ENCODE assay signal across 8 cellular contexts in the genomic region with DNA sequence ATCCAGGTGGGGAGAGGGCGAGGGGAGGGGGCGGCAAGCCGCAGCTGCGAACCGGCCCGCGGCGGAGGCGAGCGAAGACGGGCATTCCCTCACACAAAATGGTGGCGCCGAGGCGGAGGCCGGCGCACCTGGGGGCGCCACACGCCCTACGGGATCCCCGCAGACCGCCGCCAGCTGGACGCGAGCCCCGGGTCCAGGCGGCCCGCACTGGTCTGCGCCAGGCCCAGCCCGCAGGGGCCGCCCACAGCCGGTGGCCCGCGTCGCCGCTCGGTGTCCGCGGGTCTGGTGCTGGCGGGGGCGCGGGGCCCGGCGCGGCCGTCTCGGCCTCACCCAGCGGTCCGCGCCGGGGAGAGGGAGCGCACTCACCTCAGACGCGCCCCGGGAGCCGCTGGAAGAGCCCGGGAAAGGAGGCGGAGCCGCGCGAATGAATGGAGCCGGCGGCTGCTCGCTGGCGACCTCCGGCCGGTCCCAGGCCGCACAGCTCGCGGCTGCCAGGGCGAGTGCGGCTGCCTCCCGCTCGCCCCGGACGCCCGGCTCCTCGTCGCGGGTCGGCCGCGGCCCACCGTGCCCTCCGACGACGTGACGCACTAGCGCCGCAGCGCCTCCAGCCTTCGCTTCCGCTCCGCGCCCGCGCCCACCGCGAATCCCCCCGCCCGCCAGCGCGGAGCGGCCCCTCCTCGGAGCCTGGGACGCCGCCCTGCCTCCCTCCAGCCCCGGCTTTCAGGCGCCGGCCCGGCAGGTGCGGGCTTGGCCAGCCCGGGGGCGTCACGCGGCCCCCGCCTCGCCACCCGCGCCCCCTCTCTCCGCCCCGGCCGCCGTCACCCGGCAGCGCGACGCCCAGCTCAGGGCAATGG. TPM values are rescaled to one million over a fixed set of nuclear protein-coding genes. Genes with fewer than 3 reads are reported as not detected.
DNase-seq lines count a peak whose midpoint lies in the region; FAIRE-seq and TF ChIP-seq lines count a peak whose summit lies in the region.

A gene with protein sequence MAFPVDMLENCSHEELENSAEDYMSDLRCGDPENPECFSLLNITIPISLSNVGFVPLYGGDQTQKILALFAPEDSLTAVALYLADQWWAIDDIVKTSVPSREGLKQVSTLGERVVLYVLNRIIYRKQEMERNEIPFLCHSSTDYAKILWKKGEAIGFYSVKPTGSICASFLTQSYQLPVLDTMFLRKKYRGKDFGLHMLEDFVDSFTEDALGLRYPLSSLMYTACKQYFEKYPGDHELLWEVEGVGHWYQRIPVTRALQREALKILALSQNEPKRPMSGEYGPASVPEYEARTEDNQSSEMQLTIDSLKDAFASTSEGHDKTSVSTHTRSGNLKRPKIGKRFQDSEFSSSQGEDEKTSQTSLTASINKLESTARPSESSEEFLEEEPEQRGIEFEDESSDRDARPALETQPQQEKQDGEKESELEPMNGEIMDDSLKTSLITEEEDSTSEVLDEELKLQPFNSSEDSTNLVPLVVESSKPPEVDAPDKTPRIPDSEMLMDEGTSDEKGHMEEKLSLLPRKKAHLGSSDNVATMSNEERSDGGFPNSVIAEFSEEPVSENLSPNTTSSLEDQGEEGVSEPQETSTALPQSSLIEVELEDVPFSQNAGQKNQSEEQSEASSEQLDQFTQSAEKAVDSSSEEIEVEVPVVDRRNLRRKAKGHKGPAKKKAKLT (minus strand): TSS at position 589 of the 854 bp plus-strand sequence. CDS start 24,711 bp downstream, outside the sequence.

- TF ChIP-seq CTCF in fibroblast of pulmonary artery (IDR thresholded peaks at IDR 0.05; ENCODE audit: low read length, missing control alignments) = no peak
- no peak for TF ChIP-seq CTCF in neural crest cell (conservative IDR thresholded peaks at IDR 0.05)

- H3K4me3 ChIP-seq in H7 (ENCODE audit: insufficient read depth, low read depth, low read length) (peak within 1 kb of the TSS; percentile 58), fibroblast of pulmonary artery (replicated peaks; ENCODE audit: low read depth, low read length) (peak within 1 kb of the TSS; percentile 35), thymus (ENCODE audit: low read length) (peak within 1 kb of the TSS; percentile 93)

- H3K36me3 Mint-ChIP-seq in neural crest cell (ENCODE audit: low read depth) = no peaks in the 10 kb centered on the region

- WGBS in thymus = under 1% methylated on average over 127 of the region's 127 CpGs

- H3K27ac Mint-ChIP-seq in neural crest cell (ENCODE audit: unreplicated experiment) = peak within 1 kb of the TSS; percentile 52

- DNase-seq in DMS53 (lab: John Stamatoyannopoulos, UW) (peak; percentile 83), H7 (peak; percentile 85), NCI-H69 (lab: John Stamatoyannopoulos, UW) (peak; percentile 76), activated T-helper 1 cell treated with Interleukin-2 at 50 U/mL for 16 hours (ENCODE audit: low read depth) (peak; percentile 29), fibroblast of pulmonary artery (ENCODE audit: low read depth) (peak; percentile 8), neural crest cell (ENCODE audit: low read depth, low spot score) (peak; percentile 41), RCC 7860 (ENCODE audit: low spot score) (no peak)

- peak within 1 kb of the TSS; percentile 92 for H3K4me3 Mint-ChIP-seq in neural crest cell

- H3K27me3 Mint-ChIP-seq in neural crest cell (ENCODE audit: low read depth) = peaks cover 26% of the 10 kb centered on the region

- H3K36me3 ChIP-seq in H7 (replicated peaks; ENCODE audit: control insufficient read depth, insufficient read depth, low read length) (no peaks in the 10 kb centered on the region), thymus (ENCODE audit: control insufficient read depth, insufficient read depth) (no peaks in the 10 kb centered on the region)

- H3K9me3 ChIP-seq in thymus (ENCODE audit: control insufficient read depth) = no peaks in the 10 kb centered on the region

- H3K4me1 Mint-ChIP-seq in neural crest cell = peaks cover 28% of the 10 kb centered on the region

- no peaks in the 10 kb centered on the region for H3K9me3 Mint-ChIP-seq in neural crest cell

- FAIRE-seq in RCC 7860 (lab: Jason Lieb, UNC) = no peak

- H3K27me3 ChIP-seq in H7 (ENCODE audit: control insufficient read depth, insufficient read depth, low read length) (no peaks in the 10 kb centered on the region), thymus (ENCODE audit: control insufficient read depth, insufficient read depth) (peaks cover 6% of the 10 kb centered on the region)

- peaks cover 8% of the 10 kb centered on the region for H3K4me1 ChIP-seq in thymus (ENCODE audit: control insufficient read depth, insufficient read depth, low read length)

- H3K27ac ChIP-seq in thymus (ENCODE audit: low read depth) = peak within 1 kb of the TSS; percentile 56

RNA-seq across cellular contexts. Expression of the gene that starts here (rescaled TPM):
- total RNA-seq in H7 (2014; rRNA removed; shearing (Covaris generic)) = 37.6 and 51.1 TPM in 2 replicates
- 11.6 and 13.6 TPM in 2 replicates for total RNA-seq in neural crest cell
- polyA plus RNA-seq in thymus = 5.3 TPM

Comparison
In these comparisons a context has a peak if more than half of its experiments do, and no peak if none do; other contexts are left out.
1. H3K4me3 ChIP-seq: peak in every context shown above with its lines; median percentile 93 in thymus; 58 in H7; 35 in fibroblast of pulmonary artery.